ENCODE assay signal across 35 cellular contexts in genomic region chr2:73766349-73766748, GRCh38. TPM values are rescaled to one million over a fixed set of nuclear protein-coding genes. Genes with fewer than 3 reads are reported as not detected.
"Had no signal": no experiment of that assay in that cellular context is flagged by ENCODE, and none has a peak within 500 bp of the region (broad histone marks: within the 10 kb centered on the region; RNA-seq: fewer than 3 reads in every experiment).

No MANE protein-coding gene starts in this region.

- DNase-seq: natural killer cell; occipital lobe; ovary; posterior cingulate gyrus; psoas muscle; right cardiac atrium; spleen; stimulated activated CD4-positive, alpha-beta T cell treated with anti-CD3 and anti-CD28 coated beads, Interleukin-12 subunit alpha, Interleukin-12 subunit beta, amount 100 ng/mL, for 4 hours; stimulated activated CD4-positive, alpha-beta T cell treated with anti-CD3 and anti-CD28 coated beads, Interleukin-1b, Interleukin-23, amount 100 ng/mL, for 48 hours; stimulated activated CD4-positive, alpha-beta T cell treated with anti-CD3 and anti-CD28 coated beads, Interleukin-4, amount 100 ng/mL, for 1 hour; stimulated activated CD4-positive, alpha-beta T cell treated with anti-CD3 and anti-CD28 coated beads, Interleukin-4, amount 100 ng/mL, for 4 hours; stimulated activated CD8-positive, alpha-beta memory T cell treated with anti-CD3 and anti-CD28 coated beads, Interleukin-4, amount 100 ng/mL, for 48 hours; stimulated activated naive CD4-positive, alpha-beta T cell; stimulated activated naive CD8-positive, alpha-beta T cell treated with anti-CD3 and anti-CD28 coated beads, Interleukin-15, amount 100 ng/mL, for 72 hours; stimulated activated naive CD8-positive, alpha-beta T cell treated with anti-CD3 and anti-CD28 coated beads, Interleukin-15, Interleukin-2, amounts not matched to agents 100 U/mL and 50 U/mL, for 24 hours; substantia nigra; testis; tibial artery; transverse colon; upper lobe of right lung; uterus had no signal

- H3K4me1 Mint-ChIP-seq: nephron, neural progenitor cell had no signal

- H3K4me1 ChIP-seq: neural progenitor cell, parathyroid adenoma, psoas muscle, spleen, suprapubic skin, testis, tibial artery, transverse colon, upper lobe of right lung, uterus had no signal

- H3K4me2 ChIP-seq: neural progenitor cell, smooth muscle cell had no signal

- H3K27ac ChIP-seq: neural progenitor cell, ovary, parathyroid adenoma, psoas muscle, skin epidermis, spleen, suprapubic skin, testis, tibial artery, transverse colon, upper lobe of right lung, uterus had no signal

- H3K27ac Mint-ChIP-seq: natural killer cell; nephron; neural progenitor cell; progenitor cell of endocrine pancreas; stimulated activated memory B cell treated with anti-CD40 and anti-IgM and Interleukin-4, amounts not matched to agents 10 μg/mL and 1 μg/mL and 100 μg/mL, for 72 hours; type B pancreatic cell had no signal

- H3K79me2 ChIP-seq: parathyroid adenoma had no signal

- H3K36me3 ChIP-seq: ovary had no signal

- H3K9me3 ChIP-seq: ovary, psoas muscle, spleen, suprapubic skin, testis, tibial artery, transverse colon, upper lobe of right lung, uterus had no signal

- H3K27me3 Mint-ChIP-seq: progenitor cell of endocrine pancreas; stimulated activated memory B cell treated with anti-CD40 and anti-IgM and Interleukin-4, amounts not matched to agents 10 μg/mL and 1 μg/mL and 100 μg/mL, for 72 hours; stimulated activated naive CD8-positive, alpha-beta T cell treated with anti-CD3 and anti-CD28 coated beads, Interleukin-15, amount 100 ng/mL, for 72 hours; type B pancreatic cell had no signal

- H2AFZ ChIP-seq: neural progenitor cell, parathyroid adenoma had no signal

- H3K9ac ChIP-seq: neural progenitor cell, parathyroid adenoma had no signal

- H3K4me3 ChIP-seq: neural progenitor cell, ovary, psoas muscle, skin epidermis, smooth muscle cell, spleen, suprapubic skin, testis, tibial artery, transverse colon, upper lobe of right lung, uterus had no signal

- H3K9me3 Mint-ChIP-seq: natural killer cell; nephron; neural progenitor cell; stimulated activated memory B cell treated with anti-CD40 and anti-IgM and Interleukin-4, amounts not matched to agents 10 μg/mL and 1 μg/mL and 100 μg/mL, for 72 hours; stimulated activated naive CD8-positive, alpha-beta T cell treated with anti-CD3 and anti-CD28 coated beads, Interleukin-15, amount 100 ng/mL, for 72 hours; type B pancreatic cell had no signal

- ATAC-seq: natural killer cell; psoas muscle; right cardiac atrium; sciatic nerve; stimulated activated memory B cell treated with anti-CD40 and anti-IgM and Interleukin-4, amounts not matched to agents 10 μg/mL and 1 μg/mL and 100 μg/mL, for 72 hours; stimulated activated naive CD8-positive, alpha-beta T cell treated with anti-CD3 and anti-CD28 coated beads, Interleukin-15, amount 100 ng/mL, for 72 hours; stimulated activated naive CD8-positive, alpha-beta T cell treated with anti-CD3 and anti-CD28 coated beads, Interleukin-15, Interleukin-2, amounts not matched to agents 100 U/mL and 50 U/mL, for 24 hours; upper lobe of right lung had no signal

- H3K4me3 Mint-ChIP-seq: natural killer cell; nephron; neural progenitor cell; stimulated activated memory B cell treated with anti-CD40 and anti-IgM and Interleukin-4, amounts not matched to agents 10 μg/mL and 1 μg/mL and 100 μg/mL, for 72 hours; stimulated activated naive CD8-positive, alpha-beta T cell treated with anti-CD3 and anti-CD28 coated beads, Interleukin-15, amount 100 ng/mL, for 72 hours; type B pancreatic cell had no signal

- H3K27me3 ChIP-seq: neural progenitor cell, ovary, spleen, suprapubic skin, testis, tibial artery, transverse colon, upper lobe of right lung, uterus had no signal

RNA-seq across cellular contexts. Expression of gene C2orf78, which starts 17.6 kb away (rescaled TPM):
- total RNA-seq: natural killer cell, occipital lobe, osteoblast, ovary, progenitor cell of endocrine pancreas, psoas muscle, renal cortical epithelial cell, right cardiac atrium, sciatic nerve, smooth muscle cell, spleen, suprapubic skin, transverse colon, upper lobe of right lung, urinary bladder, uterus had no signal
- polyA plus RNA-seq: neural cell, ovary, psoas muscle, right cardiac atrium, smooth muscle cell, spleen, urinary bladder had no signal
